ENCODE assay signal across 22 cellular contexts in genomic region chr9:109604788-109605187, GRCh38.
DNase-seq lines count a peak whose midpoint lies in the region; ATAC-seq and TF ChIP-seq lines count a peak whose summit lies in the region.
"Had no signal": no experiment of that assay in that cellular context is flagged by ENCODE, and none has a peak within 500 bp of the region (broad histone marks: within the 10 kb centered on the region; RNA-seq: fewer than 3 reads in every experiment).

No MANE protein-coding gene starts in this region.

- peak; percentile 74 for DNase-seq in COLO829 (ENCODE audit: low spot score)
- DNase-seq in MV-4-11 (lab: John Stamatoyannopoulos, UW): peak; percentile 11
- DNase-seq in astrocyte of the spinal cord (ENCODE audit: low read depth, low spot score): peak; percentile 6
- DNase-seq in foreskin keratinocyte: no peak
- no peak for DNase-seq in islet precursor cell
- DNase-seq in head of caudate nucleus: no peak
- DNase-seq in NCI-H526 (lab: John Stamatoyannopoulos, UW): no peak
- DNase-seq: activated CD8-positive, alpha-beta memory T cell treated with anti-CD3 and anti-CD28 coated beads, Interleukin-2, amount 50 U/mL, for 48 hours; activated CD8-positive, alpha-beta T cell treated with anti-CD3 and anti-CD28 coated beads for 36 hours; activated naive CD4-positive, alpha-beta T cell treated with anti-CD3 and anti-CD28 coated beads, Interleukin-2, amount 10 ng/mL, durations not matched to agents 7 days and 5 days; adrenal gland; brain microvascular endothelial cell; DMS153; naive thymus-derived CD8-positive, alpha-beta T cell; NCI-H1092; NCI-H1694 treated with DMSO at 0.1 percent for 48 hours; PC-3; sigmoid colon; stimulated activated CD4-positive, alpha-beta T cell treated with anti-CD3 and anti-CD28 coated beads, Interleukin-4, amount 100 ng/mL, for 1 hour; SW 1271; transverse colon had no signal

- no peaks in the 10 kb centered on the region for H3K4me1 ChIP-seq in foreskin keratinocyte
- H3K4me1 ChIP-seq: adrenal gland, sigmoid colon, transverse colon had no signal

- intact Hi-C loops in head of caudate nucleus (cut with DNase I): no loop called here

- peaks cover 38% of the 10 kb centered on the region for H3K27me3 ChIP-seq in foreskin keratinocyte
- H3K27me3 ChIP-seq: adrenal gland, sigmoid colon, transverse colon had no signal

- TF ChIP-seq CTCF in astrocyte of the spinal cord (IDR thresholded peaks at IDR 0.05; ENCODE audit: low read depth, low read length) (no peak), foreskin keratinocyte (conservative IDR thresholded peaks at IDR 0.05) (no peak)

- in situ Hi-C loops in astrocyte of the spinal cord (cut with HindIII; ENCODE audit: low sequenced_read_pairs): no loop called here

- no peak overlapping the region for H3K4me3 ChIP-seq in astrocyte of the spinal cord (ENCODE audit: low read depth, low read length)
- H3K4me3 ChIP-seq: adrenal gland, GM12878, sigmoid colon, transverse colon had no signal

- ATAC-seq in foreskin keratinocyte: no peak
- ATAC-seq: activated CD8-positive, alpha-beta T cell treated with anti-CD3 and anti-CD28 coated beads for 36 hours; GM12878; naive thymus-derived CD8-positive, alpha-beta T cell; PC-3 had no signal

- peak overlapping the region; percentile 7 for H3K27ac ChIP-seq in foreskin keratinocyte
- H3K27ac ChIP-seq: adrenal gland, brain microvascular endothelial cell, sigmoid colon, transverse colon had no signal

Comparison
In these comparisons a context has a peak if more than half of its experiments do, and no peak if none do; other contexts are left out.
1. DNase-seq: peak in COLO829 (single experiment), MV-4-11 (single experiment) and astrocyte of the spinal cord (single experiment); none in foreskin keratinocyte (0 of 2), islet precursor cell (single experiment), head of caudate nucleus (0 of 42) and NCI-H526 (0 of 2).